Comparison of ENCODE assay signal across 20 cellular contexts in genomic region chr11:117691501-117691900, GRCh38.
DNase-seq lines count a peak whose midpoint lies in the region; ATAC-seq, FAIRE-seq and TF ChIP-seq lines count a peak whose summit lies in the region.
"Had no signal": no experiment of that assay in that cellular context is flagged by ENCODE, and none has a peak within 500 bp of the region (broad histone marks: within the 10 kb centered on the region; RNA-seq: fewer than 3 reads in every experiment).

No MANE protein-coding gene starts in this region.

- intact Hi-C loops in Right ventricle myocardium inferior (cut with DNase I) (no loop called here), left ventricle myocardium inferior (cut with micrococcal nuclease) (no loop called here), K562 (cut with micrococcal nuclease) (no loop called here)

- DNase-seq in Right ventricle myocardium inferior (ENCODE audit: missing footprints) (no peak), left ventricle myocardium inferior (no peak), NCI-H1417 (lab: John Stamatoyannopoulos, UW) (peak in 2 of 3 experiments; percentile 60 to 83), K562 (ENCODE audit: extremely low read depth in 1 of 4, low spot score in 3 of 4) (no peak), omental fat pad (ENCODE audit: low spot score) (no peak), NCI-H1930 (lab: John Stamatoyannopoulos, UW) (no peak), mesenteric fat pad (ENCODE audit: low spot score) (no peak)
- DNase-seq in stimulated activated CD4-positive, alpha-beta T cell treated with anti-CD3 and anti-CD28 coated beads, Interleukin-4, amount 100 ng/mL, for 4 hours = no peak
- DNase-seq: AML-193; Calu3; CD4-positive, CD25-positive, alpha-beta regulatory T cell; NCI-H1105; NCI-H2107; NCI-H446; NK-92 treated with Interleukin-12 subunit alpha and Interleukin-12 subunit beta, amount 100 ng/mL, for 24 hours; OCI-M1 had no signal

- H3K27me3 ChIP-seq in left ventricle myocardium inferior (ENCODE audit: low read depth) = no peaks in the 10 kb centered on the region
- peaks cover 16 to 52% of the 10 kb centered on the region in 2 experiments; a peak in 4 of 5 replicates for H3K27me3 ChIP-seq in K562 (ENCODE audit: control insufficient read depth in 2 of 2, insufficient read depth in 2 of 2, low read length in 2 of 2)

- TF ChIP-seq POLR2A in K562 (conservative IDR thresholded peaks at IDR 0.05) = no peak

- POLR2A ChIA-PET in K562 (lab: Yijun Ruan, JAX) = no interaction called here

- H3K79me2 ChIP-seq in K562 (ENCODE audit: control insufficient read depth, insufficient read depth, low read length) = no peaks in the 10 kb centered on the region

- in situ Hi-C loops in K562 (cut with MboI) = no loop called here

- peak; percentile 46 for ATAC-seq in Right ventricle myocardium inferior
- no peak for ATAC-seq in K562
- peak; percentile 46 for ATAC-seq in omental fat pad (ENCODE audit: low FRiP score)

- H4K20me1 ChIP-seq in K562 (replicated peaks; ENCODE audit: control insufficient read depth, insufficient read depth, low read length) = 0 out of 2 replicates have a peak, but pooled peaks cover 4% of the 10 kb centered on the region

- no peak overlapping the region for H3K9ac ChIP-seq in K562 (ENCODE audit: insufficient read depth in 1 of 2, low read depth in 2 of 2, low read length in 2 of 2)

- CTCF ChIA-PET in K562 (lab: Yijun Ruan, JAX; ENCODE audit: low intra/inter-chr PET ratio) = no interaction called here

- TF ChIP-seq RAD21 in K562 (CRISPR knock-in tag; conservative IDR thresholded peaks at IDR 0.05 in 1 of 2, IDR thresholded peaks at IDR 0.05 in 1 of 2) = no peak

- H3K27ac ChIP-seq in left ventricle myocardium inferior (replicated peaks) (no peak overlapping the region), K562 (ENCODE audit: extremely low read depth, low read depth, low read length) (no peak overlapping the region)
- H3K27ac ChIP-seq: RWPE1 had no signal

- no peaks in the 10 kb centered on the region for H3K9me3 ChIP-seq in left ventricle myocardium inferior (replicated peaks)
- no peaks in the 10 kb centered on the region for H3K9me3 ChIP-seq in K562 (replicated peaks; ENCODE audit: control insufficient read depth, insufficient read depth, low read depth, low read length)

- no peak for FAIRE-seq in K562 (lab: Jason Lieb, UNC)
- FAIRE-seq: G401.6, GM12891 had no signal

- TF ChIP-seq CTCF in left ventricle myocardium inferior (IDR thresholded peaks at IDR 0.05; ENCODE audit: borderline replicate concordance) (no peak), K562 (IDR thresholded peaks at IDR 0.05 in 2 of 3, conservative IDR thresholded peaks at IDR 0.05 in 1 of 3; ENCODE audit: insufficient read depth in 2 of 3, low read depth in 1 of 3, low read length in 3 of 3) (no peak), omental fat pad (IDR thresholded peaks at IDR 0.05) (no peak)

- no peak overlapping the region for H2AFZ ChIP-seq in K562 (ENCODE audit: low read depth, low read length)
- H2AFZ ChIP-seq: GM23338 had no signal

- H3K4me3 ChIP-seq in left ventricle myocardium inferior = no peak overlapping the region
- H3K4me3 ChIP-seq in K562 = no peak overlapping the region
- H3K4me3 ChIP-seq: GM23338 had no signal

- no peak for TF ChIP-seq EP300 in K562 (IDR thresholded peaks at IDR 0.05; ENCODE audit: low read length)

- H3K36me3 ChIP-seq in left ventricle myocardium inferior = no peaks in the 10 kb centered on the region
- H3K36me3 ChIP-seq in K562 (ENCODE audit: control insufficient read depth, insufficient read depth, low read length) = no peaks in the 10 kb centered on the region

- BruUV-seq in K562 (replicated peaks; lab: Mats Ljungman, UMichigan) = no TSS peak

- WGBS in K562 (ENCODE audit: insufficient coverage, low coverage, missing lambda C conversion rate) = 0% methylated on average over 10 of the region's 10 CpGs

- no peak overlapping the region for H3K4me2 ChIP-seq in K562 (ENCODE audit: insufficient read depth, low read length)
- H3K4me2 ChIP-seq: GM23338 had no signal

- no peaks in the 10 kb centered on the region for H3K9me1 ChIP-seq in K562 (ENCODE audit: control insufficient read depth, insufficient read depth, low read length)

- H3K4me1 ChIP-seq in left ventricle myocardium inferior (peaks cover 23% of the 10 kb centered on the region), K562 (replicated peaks in 1 of 2; ENCODE audit: control insufficient read depth in 2 of 2, insufficient read depth in 2 of 2, low read length in 2 of 2) (no peaks in the 10 kb centered on the region)

TF ChIP-seq in K562, 482 proteins besides CTCF, POLR2A, EP300 and RAD21:
- TF ChIP-seq ARHGAP35 (IDR thresholded peaks at IDR 0.05; ENCODE audit: partially characterized antibody) (no peak), TBP (optimal IDR thresholded peaks at IDR 0.05; ENCODE audit: low read depth, low read length) (peak; percentile 34), POLR2AphosphoS5 (IDR thresholded peaks at IDR 0.05; ENCODE audit: control insufficient read depth, insufficient read depth, low read depth, low read length) (peak; percentile 27; the same call in 1 of the 2 replicates)

Comparison
In these comparisons a context has a peak if more than half of its experiments do, and no peak if none do; other contexts are left out.
1. DNase-seq: peak in NCI-H1417 (2 of 3); none in Right ventricle myocardium inferior (single experiment), left ventricle myocardium inferior (single experiment), K562 (0 of 4), omental fat pad (single experiment), NCI-H1930 (0 of 2), stimulated activated CD4-positive, alpha-beta T cell treated with anti-CD3 and anti-CD28 coated beads, Interleukin-4, amount 100 ng/mL, for 4 hours (0 of 2) and mesenteric fat pad (single experiment).